ENCODE assay signal across 20 cellular contexts in genomic region chr5:33277061-33277460, GRCh38.
DNase-seq lines count a peak whose midpoint lies in the region; ATAC-seq, FAIRE-seq and TF ChIP-seq lines count a peak whose summit lies in the region.
"Had no signal": no experiment of that assay in that cellular context is flagged by ENCODE, and none has a peak within 500 bp of the region (broad histone marks: within the 10 kb centered on the region; RNA-seq: fewer than 3 reads in every experiment).

No MANE protein-coding gene starts in this region.

- H3K4me3 Mint-ChIP-seq in mesothelial cell of epicardium, result no peak overlapping the region
- H3K4me3 Mint-ChIP-seq in activated T-cell treated with anti-CD3 and anti-CD28 coated beads, Interleukin-2, amount 50 U/mL, for 72 hours, result no peak overlapping the region
- H3K4me3 Mint-ChIP-seq: CD4-positive, alpha-beta T cell; H9 had no signal

- TF ChIP-seq CTCF in liver (IDR thresholded peaks at IDR 0.05; ENCODE audit: low read depth, low read length, missing input control) (no peak), HepG2 (CRISPR knock-in tag; IDR thresholded peaks at IDR 0.05) (no peak), mesothelial cell of epicardium (IDR thresholded peaks at IDR 0.05; ENCODE audit: unreplicated experiment) (no peak), kidney (IDR thresholded peaks at IDR 0.05; ENCODE audit: borderline replicate concordance, extremely low read depth, insufficient read depth) (no peak)

- peaks cover 42% of the 10 kb centered on the region for H3K4me1 Mint-ChIP-seq in mesothelial cell of epicardium
- H3K4me1 Mint-ChIP-seq in activated T-cell treated with anti-CD3 and anti-CD28 coated beads, Interleukin-2, amount 50 U/mL, for 72 hours (ENCODE audit: low read depth), result no peaks in the 10 kb centered on the region
- H3K4me1 Mint-ChIP-seq: H9 had no signal

- H2AFZ ChIP-seq in HepG2 (ENCODE audit: low read length), result no peak overlapping the region

- H3K9me3 ChIP-seq in liver (ENCODE audit: control insufficient read depth in 4 of 4, low read length in 3 of 4) (no peaks in the 10 kb centered on the region), HepG2 (ENCODE audit: low read length) (no peaks in the 10 kb centered on the region), kidney (ENCODE audit: control insufficient read depth in 1 of 2, low read length in 2 of 2) (no peaks in the 10 kb centered on the region)

- no peaks in the 10 kb centered on the region for H3K36me3 Mint-ChIP-seq in mesothelial cell of epicardium
- H3K36me3 Mint-ChIP-seq in activated T-cell treated with anti-CD3 and anti-CD28 coated beads, Interleukin-2, amount 50 U/mL, for 72 hours (ENCODE audit: insufficient read depth in 2 of 2), result no peaks in the 10 kb centered on the region

- TF ChIP-seq EP300 in HepG2 (IDR thresholded peaks at IDR 0.05; ENCODE audit: low read depth in 2 of 2, low read length in 2 of 2) (no peak), HepG2 (CRISPR knock-in tag; IDR thresholded peaks at IDR 0.05; ENCODE audit: borderline replicate concordance) (no peak)

- no peaks in the 10 kb centered on the region for H3K36me3 ChIP-seq in liver (ENCODE audit: control insufficient read depth in 4 of 4, insufficient read depth in 3 of 4, low read depth in 1 of 4, low read length in 3 of 4)
- H3K36me3 ChIP-seq in HepG2 (replicated peaks in 1 of 2; ENCODE audit: control insufficient read depth in 1 of 2, insufficient read depth in 2 of 2, low read length in 2 of 2), result no peaks in the 10 kb centered on the region
- H3K36me3 ChIP-seq in kidney (ENCODE audit: control insufficient read depth in 1 of 2, insufficient read depth in 2 of 2, low read length in 2 of 2), result no peaks in the 10 kb centered on the region

- no TSS peak for BruUV-seq in HepG2 (replicated peaks; lab: Mats Ljungman, UMichigan)

- H3K27ac Mint-ChIP-seq in mesothelial cell of epicardium, result peak overlapping the region; percentile 47
- no peak overlapping the region for H3K27ac Mint-ChIP-seq in activated T-cell treated with anti-CD3 and anti-CD28 coated beads, Interleukin-2, amount 50 U/mL, for 72 hours
- H3K27ac Mint-ChIP-seq: CD4-positive, alpha-beta T cell; H9 had no signal

- H3K9ac ChIP-seq in liver (ENCODE audit: low read depth in 1 of 2, low read length in 2 of 2), result no peak overlapping the region
- no peak overlapping the region for H3K9ac ChIP-seq in HepG2 (ENCODE audit: insufficient read depth, low read depth, low read length)
- H3K9ac ChIP-seq in kidney (ENCODE audit: low read length in 2 of 2), result no peak overlapping the region

- DNase-seq in HepG2 (ENCODE audit: low spot score) (no peak), dermis microvascular lymphatic vessel endothelial cell (ENCODE audit: low read depth in 2 of 2) (peak; percentile 44 to 72), mesothelial cell of epicardium (ENCODE audit: low spot score in 2 of 2, unreplicated experiment in 2 of 2) (no peak), kidney (no peak), NCI-H748 treated with DMSO at 0.1 percent for 48 hours (lab: John Stamatoyannopoulos, UW) (no peak)
- no peak for DNase-seq in activated T-cell treated with anti-CD3 and anti-CD28 coated beads, Interleukin-2, amount 50 U/mL, for 72 hours
- DNase-seq: CD4-positive, alpha-beta T cell; DMS153; H9; NCI-H1092 treated with DMSO at 0.1 percent for 48 hours; NCI-H2081; NCI-H2171 treated with DMSO at 0.1 percent for 48 hours; NCI-H446; NCI-H526 treated with DMSO at 0.1 percent for 48 hours; NK-92 treated with Interleukin-12 subunit alpha and Interleukin-12 subunit beta, amount 100 ng/mL, for 24 hours; Right ventricle myocardium superior had no signal

- no peak overlapping the region for H3K4me2 ChIP-seq in HepG2 (ENCODE audit: low read depth, low read length)

- no peak overlapping the region for H3K27ac ChIP-seq in liver (ENCODE audit: low read depth in 1 of 2, low read length in 2 of 2)
- H3K27ac ChIP-seq in HepG2 (ENCODE audit: extremely low read length, insufficient read depth, low read length), result no peak overlapping the region
- H3K27ac ChIP-seq in kidney (ENCODE audit: low read depth in 2 of 2, low read length in 2 of 2), result no peak overlapping the region

- H4K20me1 ChIP-seq in HepG2 (ENCODE audit: insufficient read depth, low read length), result no peaks in the 10 kb centered on the region

- peaks cover 6% of the 10 kb centered on the region for H3K27me3 Mint-ChIP-seq in mesothelial cell of epicardium (ENCODE audit: low read depth)
- no peaks in the 10 kb centered on the region for H3K27me3 Mint-ChIP-seq in activated T-cell treated with anti-CD3 and anti-CD28 coated beads, Interleukin-2, amount 50 U/mL, for 72 hours (ENCODE audit: low read depth)
- H3K27me3 Mint-ChIP-seq: CD4-positive, alpha-beta T cell had no signal

- no peak for TF ChIP-seq POLR2A in HepG2 (IDR thresholded peaks at IDR 0.05; ENCODE audit: insufficient read depth in 1 of 2, low read depth in 2 of 2, low read length in 2 of 2)

- peaks cover 5% of the 10 kb centered on the region for H3K9me3 Mint-ChIP-seq in mesothelial cell of epicardium
- no peaks in the 10 kb centered on the region for H3K9me3 Mint-ChIP-seq in activated T-cell treated with anti-CD3 and anti-CD28 coated beads, Interleukin-2, amount 50 U/mL, for 72 hours
- H3K9me3 Mint-ChIP-seq: CD4-positive, alpha-beta T cell; H9 had no signal

- intact Hi-C loops in HepG2 (cut with micrococcal nuclease; ENCODE audit: unreplicated experiment), result no loop called here
- intact Hi-C loops in kidney (cut with DNase I), result no loop called here

- no peaks in the 10 kb centered on the region for H3K4me1 ChIP-seq in liver (ENCODE audit: control insufficient read depth in 4 of 4, insufficient read depth in 4 of 4, low read length in 3 of 4)
- no peaks in the 10 kb centered on the region for H3K4me1 ChIP-seq in HepG2 (ENCODE audit: insufficient read depth, low read length)
- no peaks in the 10 kb centered on the region for H3K4me1 ChIP-seq in kidney (ENCODE audit: control insufficient read depth in 1 of 2, insufficient read depth in 1 of 2, low read depth in 1 of 2, low read length in 2 of 2)

- TF ChIP-seq RAD21 in liver (IDR thresholded peaks at IDR 0.05) (no peak), HepG2 (CRISPR knock-in tag; IDR thresholded peaks at IDR 0.05) (no peak)

- no peaks in the 10 kb centered on the region for H3K79me2 ChIP-seq in HepG2 (ENCODE audit: insufficient read depth, low read length)

- H3K4me3 ChIP-seq in liver (ENCODE audit: low read depth in 1 of 3, low read length in 3 of 3) (no peak overlapping the region), HepG2 (replicated peaks in 1 of 3; ENCODE audit: insufficient read depth in 1 of 3, low read depth in 2 of 3, low read length in 3 of 3) (no peak overlapping the region), kidney (ENCODE audit: low read length in 2 of 2) (no peak overlapping the region)
- H3K4me3 ChIP-seq: GM12878, K562 had no signal

- no peaks in the 10 kb centered on the region for H3K27me3 ChIP-seq in liver (ENCODE audit: control insufficient read depth in 4 of 4, insufficient read depth in 4 of 4, low read length in 3 of 4)
- no peaks in the 10 kb centered on the region for H3K27me3 ChIP-seq in HepG2 (ENCODE audit: control insufficient read depth in 1 of 2, insufficient read depth in 2 of 2, low read length in 2 of 2)

- POLR2A ChIA-PET in HepG2 (lab: Yijun Ruan, JAX), result no interaction called here

- ATAC-seq in HepG2 (no peak), GM19463 (IDR thresholded peaks at IDR 0.05; ENCODE audit: unreplicated experiment) (no peak)
- ATAC-seq in activated T-cell treated with anti-CD3 and anti-CD28 coated beads, Interleukin-2, amount 50 U/mL, for 72 hours (replicated peaks in 1 of 2), result no peak
- ATAC-seq: GM12878, K562 had no signal

- FAIRE-seq in HepG2 (lab: Jason Lieb, UNC), result no peak
- no peak for FAIRE-seq in kidney (lab: Jason Lieb, UNC)
- FAIRE-seq: GM12878, K562 had no signal

- in situ Hi-C loops in HepG2 (cut with HindIII; ENCODE audit: extremely low pct_ligation_motif_present, low pct_unique_long_range_greater_than_20kb), result no loop called here

- CTCF ChIA-PET in HepG2 (lab: Yijun Ruan, JAX; ENCODE audit: low intra/inter-chr PET ratio, low total read pairs), result no interaction called here

TF ChIP-seq in liver, 16 proteins besides CTCF, POLR2A, EP300 and RAD21:
- TF ChIP-seq HNF4A (conservative IDR thresholded peaks at IDR 0.05) (no peak), NR2F2 (IDR thresholded peaks at IDR 0.05) (peak; percentile 11)

Comparison
In these comparisons a context has a peak if more than half of its experiments do, and no peak if none do; other contexts are left out.
1. DNase-seq: peak in dermis microvascular lymphatic vessel endothelial cell (2 of 2); none in HepG2 (single experiment), mesothelial cell of epicardium (0 of 2), activated T-cell treated with anti-CD3 and anti-CD28 coated beads, Interleukin-2, amount 50 U/mL, for 72 hours (0 of 2), kidney (single experiment) and NCI-H748 treated with DMSO at 0.1 percent for 48 hours (single experiment).